In genomic region chr7:141649137-141649864, GRCh38 we compare ENCODE assay signal across 8 cellular contexts.
DNase-seq lines count a peak whose midpoint lies in the region; ATAC-seq lines count a peak whose summit lies in the region.
"Had no signal": no experiment of that assay in that cellular context is flagged by ENCODE, and none has a peak within 500 bp of the region (broad histone marks: within the 10 kb centered on the region; RNA-seq: fewer than 3 reads in every experiment).

No MANE protein-coding gene starts in this region.

- H3K9me3 Mint-ChIP-seq in effector memory CD8-positive, alpha-beta T cell, result no peaks in the 10 kb centered on the region
- H3K9me3 Mint-ChIP-seq in stimulated activated naive B cell treated with anti-CD40 and anti-IgM and Interleukin-4, amounts not matched to agents 10 μg/mL and 1 μg/mL and 100 μg/mL, for 72 hours, result no peaks in the 10 kb centered on the region
- H3K9me3 Mint-ChIP-seq: dendritic cell treated with granulocyte-macrophage colony-stimulating factor and Interleukin-4, amounts not matched to agents 40 ng/mL and 50 ng/mL, for 4 days had no signal

- H3K36me3 ChIP-seq in HAP-1 (replicated peaks), result peaks cover 8% of the 10 kb centered on the region

- no peaks in the 10 kb centered on the region for H3K9me3 ChIP-seq in HAP-1

- H3K36me3 Mint-ChIP-seq in effector memory CD8-positive, alpha-beta T cell (ENCODE audit: insufficient read depth), result peaks cover 34% of the 10 kb centered on the region
- H3K36me3 Mint-ChIP-seq in stimulated activated naive B cell treated with anti-CD40 and anti-IgM and Interleukin-4, amounts not matched to agents 10 μg/mL and 1 μg/mL and 100 μg/mL, for 72 hours, result peaks cover 14 to 41% of the 10 kb centered on the region in 2 donors

- no peaks in the 10 kb centered on the region for H3K27me3 Mint-ChIP-seq in effector memory CD8-positive, alpha-beta T cell
- no peaks in the 10 kb centered on the region for H3K27me3 Mint-ChIP-seq in stimulated activated naive B cell treated with anti-CD40 and anti-IgM and Interleukin-4, amounts not matched to agents 10 μg/mL and 1 μg/mL and 100 μg/mL, for 72 hours
- H3K27me3 Mint-ChIP-seq: dendritic cell treated with granulocyte-macrophage colony-stimulating factor and Interleukin-4, amounts not matched to agents 40 ng/mL and 50 ng/mL, for 4 days had no signal

- H3K27me3 ChIP-seq in HAP-1 (ENCODE audit: low read depth), result no peaks in the 10 kb centered on the region

- no peak overlapping the region for H3K4me3 ChIP-seq in HAP-1

- ATAC-seq in GM19452 (IDR thresholded peaks at IDR 0.05; ENCODE audit: unreplicated experiment), result peak; percentile 80
- ATAC-seq in HG03039 (IDR thresholded peaks at IDR 0.05; ENCODE audit: unreplicated experiment), result peak; percentile 47
- ATAC-seq in effector memory CD8-positive, alpha-beta T cell (replicated peaks), result no peak
- peak; percentile 38 to 71 for ATAC-seq in stimulated activated naive B cell treated with anti-CD40 and anti-IgM and Interleukin-4, amounts not matched to agents 10 μg/mL and 1 μg/mL and 100 μg/mL, for 72 hours (replicated peaks)

- no peak overlapping the region for H3K4me3 Mint-ChIP-seq in effector memory CD8-positive, alpha-beta T cell
- peak overlapping the region in 1 of 2 donors; percentile 14 for H3K4me3 Mint-ChIP-seq in stimulated activated naive B cell treated with anti-CD40 and anti-IgM and Interleukin-4, amounts not matched to agents 10 μg/mL and 1 μg/mL and 100 μg/mL, for 72 hours
- H3K4me3 Mint-ChIP-seq: dendritic cell treated with granulocyte-macrophage colony-stimulating factor and Interleukin-4, amounts not matched to agents 40 ng/mL and 50 ng/mL, for 4 days had no signal

- in situ Hi-C loops in HAP-1 (cut with MboI; ENCODE audit: low sequenced_read_pairs), result no loop called here

- no peak for DNase-seq in effector memory CD8-positive, alpha-beta T cell
- DNase-seq in stimulated activated naive B cell treated with anti-CD40 and anti-IgM and Interleukin-4, amounts not matched to agents 10 μg/mL and 1 μg/mL and 100 μg/mL, for 72 hours, result no peak
- DNase-seq in amygdala (lab: John Stamatoyannopoulos, UW), result no peak
- DNase-seq in GM03348 (ENCODE audit: low spot score), result no peak
- DNase-seq in HAP-1 (ENCODE audit: low spot score in 2 of 2), result no peak

- H3K4me1 ChIP-seq in HAP-1, result peaks cover 11% of the 10 kb centered on the region

- H3K27ac Mint-ChIP-seq in effector memory CD8-positive, alpha-beta T cell, result peak overlapping the region; percentile 54 to 55
- H3K27ac Mint-ChIP-seq in stimulated activated naive B cell treated with anti-CD40 and anti-IgM and Interleukin-4, amounts not matched to agents 10 μg/mL and 1 μg/mL and 100 μg/mL, for 72 hours, result peak overlapping the region; percentile 86
- H3K27ac Mint-ChIP-seq: dendritic cell treated with granulocyte-macrophage colony-stimulating factor and Interleukin-4, amounts not matched to agents 40 ng/mL and 50 ng/mL, for 4 days had no signal

- peaks cover under 1% of the 10 kb centered on the region in 2 donors for H3K4me1 Mint-ChIP-seq in effector memory CD8-positive, alpha-beta T cell (ENCODE audit: low read depth in 2 of 2)
- H3K4me1 Mint-ChIP-seq in stimulated activated naive B cell treated with anti-CD40 and anti-IgM and Interleukin-4, amounts not matched to agents 10 μg/mL and 1 μg/mL and 100 μg/mL, for 72 hours, result peaks cover 5 to 9% of the 10 kb centered on the region in 2 donors
